Comparison of ENCODE assay signal across 10 cellular contexts in the genomic region with DNA sequence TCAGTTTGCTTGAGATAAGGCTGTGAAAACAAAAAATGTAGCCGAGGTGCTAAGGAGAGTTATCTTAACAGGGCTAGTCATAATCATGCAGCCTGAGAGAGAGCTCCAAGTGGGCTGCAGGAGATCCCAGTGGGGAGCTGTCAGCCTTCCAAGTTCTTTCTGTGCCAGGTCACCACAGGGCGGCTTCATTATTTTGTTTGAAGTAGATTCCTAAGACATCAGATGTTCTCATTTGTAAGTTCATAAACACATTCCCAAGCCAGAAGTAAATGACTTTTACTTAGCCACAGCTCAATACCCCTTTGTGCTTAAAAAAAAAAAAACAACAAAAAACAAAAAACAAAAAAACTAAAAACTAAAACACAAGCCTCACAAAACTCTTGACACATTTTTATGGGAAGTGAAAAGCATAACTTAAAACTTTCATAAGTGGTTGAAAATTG. TPM values are rescaled to one million over a fixed set of nuclear protein-coding genes. Genes with fewer than 3 reads are reported as not detected.
DNase-seq lines count a peak whose midpoint lies in the region; ATAC-seq, FAIRE-seq and TF ChIP-seq lines count a peak whose summit lies in the region.
"Had no signal": no experiment of that assay in that cellular context is flagged by ENCODE, and none has a peak within 500 bp of the region (broad histone marks: within the 10 kb centered on the region; RNA-seq: fewer than 3 reads in every experiment).

No MANE protein-coding gene starts in this region.

- WGBS in testis, 2 donors = 25 to 43% methylated on average over 2 of the region's 2 CpGs
- WGBS in H9 (ENCODE audit: extremely low coverage, insufficient read length, low lambda C conversion rate) = no CpG with 5 or more reads among the region's 2 CpGs

- no peak overlapping the region for H3K23ac ChIP-seq in H9 (ENCODE audit: insufficient read length, low read depth, low read length)

- H3K27ac ChIP-seq in testis = no peak overlapping the region
- H3K27ac ChIP-seq in H9 (ENCODE audit: insufficient read length, low read depth, low read length) = no peak overlapping the region

- H4K5ac ChIP-seq in H9 (ENCODE audit: insufficient read length, low read depth, low read length) = no peak overlapping the region

- H4K8ac ChIP-seq in H9 (replicated peaks; ENCODE audit: insufficient read length, low read depth, low read length) = no peak overlapping the region

- H3K9ac ChIP-seq in H9 (ENCODE audit: extremely low read depth, insufficient read length, low read length) = no peak overlapping the region

- no peak for ATAC-seq in activated CD8-positive, alpha-beta T cell treated with anti-CD3 and anti-CD28 coated beads for 36 hours
- no peak for ATAC-seq in activated CD8-positive, alpha-beta T cell treated with anti-CD3 and anti-CD28 coated beads, Interleukin-2, amount 10 ng/mL, durations not matched to agents 7 days and 5 days

- peaks cover 61% of the 10 kb centered on the region for H3K36me3 Mint-ChIP-seq in activated CD8-positive, alpha-beta T cell treated with anti-CD3 and anti-CD28 coated beads for 36 hours (ENCODE audit: low read depth)
- peaks cover 66% of the 10 kb centered on the region for H3K36me3 Mint-ChIP-seq in activated CD8-positive, alpha-beta T cell treated with anti-CD3 and anti-CD28 coated beads, Interleukin-2, amount 10 ng/mL, durations not matched to agents 7 days and 5 days (ENCODE audit: low read depth)
- peaks cover 2 to 11% (median 3%) of the 10 kb centered on the region in 3 experiments; a peak in 6 of 7 replicates for H3K36me3 Mint-ChIP-seq in H9 (ENCODE audit: insufficient read depth in 1 of 3, low read depth in 3 of 3)

- H3K18ac ChIP-seq in H9 (ENCODE audit: insufficient read length, low read depth, low read length) = no peak overlapping the region

- H2AK5ac ChIP-seq in H9 (ENCODE audit: insufficient read length, low read length) = no peak overlapping the region

- POLR2A ChIA-PET in activated CD8-positive, alpha-beta T cell treated with anti-CD3 and anti-CD28 coated beads for 36 hours (lab: Charles Lee) = no interaction called here
- POLR2A ChIA-PET in activated CD8-positive, alpha-beta T cell treated with anti-CD3 and anti-CD28 coated beads, Interleukin-2, amount 10 ng/mL, durations not matched to agents 7 days and 5 days (lab: Charles Lee) = interaction anchor here (1.5 kb wide), 1 partner anchor 8 kb away, joined by 5 read pairs; a partner anchor contains a TSS

- H3K27ac Mint-ChIP-seq in activated CD8-positive, alpha-beta T cell treated with anti-CD3 and anti-CD28 coated beads for 36 hours = peak overlapping the region; percentile 58
- H3K27ac Mint-ChIP-seq in activated CD8-positive, alpha-beta T cell treated with anti-CD3 and anti-CD28 coated beads, Interleukin-2, amount 10 ng/mL, durations not matched to agents 7 days and 5 days = no peak overlapping the region
- H3K27ac Mint-ChIP-seq in H9 = peak overlapping the region in 1 of 3 experiments; percentile 92; a peak in 2 of 7 replicates

- H2BK120ac ChIP-seq in H9 (ENCODE audit: low read depth, low read length, poor library complexity, severe bottlenecking) = no peak overlapping the region

- H3K4me1 ChIP-seq in testis (peaks cover 24% of the 10 kb centered on the region), H9 (ENCODE audit: insufficient read depth, low read length) (peaks cover 4% of the 10 kb centered on the region; the same call in 1 of the 2 replicates)

- H3K4me3 ChIP-seq in testis = no peak overlapping the region

- no peak for DNase-seq in activated CD8-positive, alpha-beta T cell treated with anti-CD3 and anti-CD28 coated beads for 36 hours
- DNase-seq in activated CD8-positive, alpha-beta T cell treated with anti-CD3 and anti-CD28 coated beads, Interleukin-2, amount 10 ng/mL, durations not matched to agents 7 days and 5 days = no peak
- DNase-seq in amniotic epithelial cell (ENCODE audit: low read depth) = peak; percentile 91
- DNase-seq in hepatic stellate cell (ENCODE audit: low spot score) = peak; percentile 10
- peak; percentile 76 for DNase-seq in testis
- no peak for DNase-seq in urothelium cell line (ENCODE audit: low spot score)
- DNase-seq in GOT3 (lab: John Stamatoyannopoulos, UW) = no peak
- no peak for DNase-seq in H9
- DNase-seq: activated naive CD8-positive, alpha-beta T cell treated with anti-CD3 and anti-CD28 coated beads, Interleukin-2, amount 10 ng/mL, durations not matched to agents 7 days and 5 days had no signal

- H3K27me3 Mint-ChIP-seq in activated CD8-positive, alpha-beta T cell treated with anti-CD3 and anti-CD28 coated beads for 36 hours = no peaks in the 10 kb centered on the region
- no peaks in the 10 kb centered on the region for H3K27me3 Mint-ChIP-seq in activated CD8-positive, alpha-beta T cell treated with anti-CD3 and anti-CD28 coated beads, Interleukin-2, amount 10 ng/mL, durations not matched to agents 7 days and 5 days (ENCODE audit: low read depth)
- H3K27me3 Mint-ChIP-seq in H9 (ENCODE audit: low read depth) = no peaks in the 10 kb centered on the region; the same call in 1 of the 2 replicates
- H3K27me3 Mint-ChIP-seq: activated naive CD8-positive, alpha-beta T cell treated with anti-CD3 and anti-CD28 coated beads, Interleukin-2, amount 10 ng/mL, durations not matched to agents 7 days and 5 days had no signal

- no peak overlapping the region for H3K14ac ChIP-seq in H9 (ENCODE audit: insufficient read depth, low read length)

- H3K36me3 ChIP-seq in testis (ENCODE audit: low read depth, missing control alignments) = no peaks in the 10 kb centered on the region

- peaks cover 2% of the 10 kb centered on the region for H3K79me1 ChIP-seq in H9 (ENCODE audit: insufficient read depth, low read depth, low read length, poor library complexity, severe bottlenecking)

- H3K27me3 ChIP-seq in testis (no peaks in the 10 kb centered on the region), H9 (ENCODE audit: insufficient read depth, low read length) (no peaks in the 10 kb centered on the region)

- H2BK5ac ChIP-seq in H9 (ENCODE audit: insufficient read length, low read length) = no peak overlapping the region

- H3T11ph ChIP-seq in H9 (ENCODE audit: low read length) = no peak overlapping the region

- no peak overlapping the region for H4K91ac ChIP-seq in H9 (ENCODE audit: insufficient read length, low read depth, low read length)

- CTCF ChIA-PET in activated CD8-positive, alpha-beta T cell treated with anti-CD3 and anti-CD28 coated beads for 36 hours (lab: Charles Lee) = interaction anchor here (0.6 to 1.5 kb wide), 2 partner anchors 15 to 508 kb away, joined by 3 read pairs; no protein-coding TSS in a partner anchor
- CTCF ChIA-PET in activated CD8-positive, alpha-beta T cell treated with anti-CD3 and anti-CD28 coated beads, Interleukin-2, amount 10 ng/mL, durations not matched to agents 7 days and 5 days (lab: Charles Lee) = interaction anchor here (1.1 to 4.8 kb wide), 2 partner anchors 9 to 99 kb away, joined by 3 to 31 read pairs; a partner anchor contains a TSS

- H2BK15ac ChIP-seq in H9 (ENCODE audit: low read depth, low read length) = no peak overlapping the region

- no peak overlapping the region for H2AFZ ChIP-seq in H9 (ENCODE audit: low read length)

- TF ChIP-seq CTCF in activated CD8-positive, alpha-beta T cell treated with anti-CD3 and anti-CD28 coated beads for 36 hours (IDR thresholded peaks at IDR 0.05) = no peak
- TF ChIP-seq CTCF in testis (IDR thresholded peaks at IDR 0.05) (no peak), H9 (conservative IDR thresholded peaks at IDR 0.05) (no peak)

- H3K9me3 ChIP-seq in testis (no peaks in the 10 kb centered on the region), H9 (ENCODE audit: control insufficient read depth, low read depth, low read length) (no peaks in the 10 kb centered on the region)

- H3K9me3 Mint-ChIP-seq in activated CD8-positive, alpha-beta T cell treated with anti-CD3 and anti-CD28 coated beads for 36 hours = no peaks in the 10 kb centered on the region
- no peaks in the 10 kb centered on the region for H3K9me3 Mint-ChIP-seq in activated CD8-positive, alpha-beta T cell treated with anti-CD3 and anti-CD28 coated beads, Interleukin-2, amount 10 ng/mL, durations not matched to agents 7 days and 5 days (ENCODE audit: insufficient read depth)
- H3K9me3 Mint-ChIP-seq in H9 = no peaks in the 10 kb centered on the region
- H3K9me3 Mint-ChIP-seq: activated naive CD8-positive, alpha-beta T cell treated with anti-CD3 and anti-CD28 coated beads, Interleukin-2, amount 10 ng/mL, durations not matched to agents 7 days and 5 days had no signal

- H3K4me3 Mint-ChIP-seq in activated CD8-positive, alpha-beta T cell treated with anti-CD3 and anti-CD28 coated beads for 36 hours = no peak overlapping the region
- no peak overlapping the region for H3K4me3 Mint-ChIP-seq in activated CD8-positive, alpha-beta T cell treated with anti-CD3 and anti-CD28 coated beads, Interleukin-2, amount 10 ng/mL, durations not matched to agents 7 days and 5 days
- H3K4me3 Mint-ChIP-seq in H9 = no peak overlapping the region
- H3K4me3 Mint-ChIP-seq: activated naive CD8-positive, alpha-beta T cell treated with anti-CD3 and anti-CD28 coated beads, Interleukin-2, amount 10 ng/mL, durations not matched to agents 7 days and 5 days had no signal

- H3K4me2 ChIP-seq in H9 (ENCODE audit: insufficient read depth, insufficient read length, low read length) = no peak overlapping the region

- H4K20me1 ChIP-seq in H9 (ENCODE audit: control insufficient read depth, insufficient read depth, insufficient read length) = no peaks in the 10 kb centered on the region

- H3K4ac ChIP-seq in H9 (ENCODE audit: low read depth, low read length) = no peak overlapping the region

- H2BK12ac ChIP-seq in H9 (ENCODE audit: insufficient read length, low read depth, low read length) = no peak overlapping the region

- intact Hi-C loops in activated CD8-positive, alpha-beta T cell treated with anti-CD3 and anti-CD28 coated beads for 36 hours (cut with micrococcal nuclease) = no loop called here
- intact Hi-C loops in testis (cut with DNase I; ENCODE audit: low total_unique reads) = no loop called here

- no peak overlapping the region for H3K56ac ChIP-seq in H9 (ENCODE audit: insufficient read length, low read depth, low read length)

- H3K4me1 Mint-ChIP-seq in activated CD8-positive, alpha-beta T cell treated with anti-CD3 and anti-CD28 coated beads for 36 hours (ENCODE audit: low read depth) = peaks cover 80% of the 10 kb centered on the region
- H3K4me1 Mint-ChIP-seq in activated CD8-positive, alpha-beta T cell treated with anti-CD3 and anti-CD28 coated beads, Interleukin-2, amount 10 ng/mL, durations not matched to agents 7 days and 5 days (ENCODE audit: low read depth) = peaks cover 68% of the 10 kb centered on the region
- peaks cover 32 to 42% of the 10 kb centered on the region in 2 experiments for H3K4me1 Mint-ChIP-seq in H9

- no peaks in the 10 kb centered on the region for H3K23me2 ChIP-seq in H9 (ENCODE audit: insufficient read length, low read depth, low read length, poor library complexity, severe bottlenecking)

- no peak overlapping the region for H2BK20ac ChIP-seq in H9 (ENCODE audit: low read depth, low read length, poor library complexity, severe bottlenecking)

- FAIRE-seq in urothelium cell line (lab: Jason Lieb, UNC) = no peak
- FAIRE-seq: keratinocyte had no signal

- TF ChIP-seq POLR2A in testis (IDR thresholded peaks at IDR 0.05) = no peak

- H3K79me2 ChIP-seq in H9 (ENCODE audit: insufficient read depth, low read length) = peaks cover 7% of the 10 kb centered on the region; the same call in 1 of the 2 replicates

RNA-seq across cellular contexts. Expression of a gene that starts 8.5 kb away (rescaled TPM):
- total RNA-seq in activated CD8-positive, alpha-beta T cell treated with anti-CD3 and anti-CD28 coated beads for 36 hours = 10 to 100 TPM; 14.3 to 17.2 TPM
- 10 to 100 TPM; 24.9 to 26.7 TPM for total RNA-seq in activated CD8-positive, alpha-beta T cell treated with anti-CD3 and anti-CD28 coated beads, Interleukin-2, amount 10 ng/mL, durations not matched to agents 7 days and 5 days
- 10 to 100 TPM; 28.3 to 40.6 TPM for total RNA-seq in testis
- 55.9 TPM for polyA plus RNA-seq in testis (ENCODE audit: insufficient read depth, low read depth, low replicate concordance)
- 8.4 and 8.9 TPM in 2 replicates for total RNA-seq in H9 (2021)

Comparison
In these comparisons a context has a peak if more than half of its experiments do, and no peak if none do; other contexts are left out.
1. DNase-seq: peak in amniotic epithelial cell (single experiment), hepatic stellate cell (single experiment) and testis (single experiment); none in activated CD8-positive, alpha-beta T cell treated with anti-CD3 and anti-CD28 coated beads for 36 hours (single experiment), activated CD8-positive, alpha-beta T cell treated with anti-CD3 and anti-CD28 coated beads, Interleukin-2, amount 10 ng/mL, durations not matched to agents 7 days and 5 days (single experiment), urothelium cell line (single experiment), GOT3 (single experiment) and H9 (single experiment).